11 cellular contexts compared by ENCODE assay signal in the genomic region with DNA sequence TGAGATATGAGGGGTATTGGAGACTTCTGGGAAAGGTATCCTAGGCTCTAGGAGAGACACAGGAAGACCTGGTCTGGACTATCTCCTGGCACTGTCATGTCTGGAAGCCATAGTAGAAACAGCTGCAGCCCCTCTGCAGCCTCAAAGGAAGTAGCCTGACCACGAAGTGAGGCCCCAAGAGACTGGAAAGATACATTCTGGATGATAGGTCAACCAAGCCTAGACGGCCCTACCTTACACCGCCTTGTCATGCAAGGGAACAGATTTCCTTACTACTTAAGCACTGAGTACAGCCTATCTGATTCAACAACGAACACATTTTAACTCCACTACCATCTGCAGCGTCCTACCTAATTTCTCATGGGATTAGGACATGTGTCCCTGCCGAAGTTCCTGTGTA. TPM values are rescaled to one million over a fixed set of nuclear protein-coding genes. Genes with fewer than 3 reads are reported as not detected.
DNase-seq lines count a peak whose midpoint lies in the region; ATAC-seq and TF ChIP-seq lines count a peak whose summit lies in the region.
"Had no signal": no experiment of that assay in that cellular context is flagged by ENCODE, and none has a peak within 500 bp of the region (broad histone marks: within the 10 kb centered on the region; RNA-seq: fewer than 3 reads in every experiment).

No MANE protein-coding gene starts in this region.

- peak overlapping the region; percentile 76 to 85 (median 82) for H3K27ac ChIP-seq in esophagus squamous epithelium
- H3K27ac ChIP-seq: foreskin keratinocyte had no signal

- intact Hi-C loops in esophagus squamous epithelium (cut with DNase I), result no loop called here

- H3K4me3 ChIP-seq in esophagus squamous epithelium, result no peak overlapping the region

- TF ChIP-seq POLR2A in esophagus squamous epithelium (IDR thresholded peaks at IDR 0.05), result no peak

- ATAC-seq in stimulated activated naive CD8-positive, alpha-beta T cell treated with anti-CD3 and anti-CD28 coated beads, Interleukin-15, Interleukin-2, amounts not matched to agents 100 U/mL and 50 U/mL, for 24 hours, result peak; percentile 10
- ATAC-seq in GM18873 (IDR thresholded peaks at IDR 0.05; ENCODE audit: low FRiP score, unreplicated experiment) (no peak), HG02852 (IDR thresholded peaks at IDR 0.05; ENCODE audit: unreplicated experiment) (no peak)

- peaks cover 24 to 51% (median 36%) of the 10 kb centered on the region in 3 donors for H3K4me1 ChIP-seq in esophagus squamous epithelium

- WGBS in esophagus squamous epithelium, 2 donors, result 69 to 71% methylated on average over 6 of the region's 6 CpGs

- H3K9me3 ChIP-seq in esophagus squamous epithelium, result no peaks in the 10 kb centered on the region

- H3K27me3 ChIP-seq in esophagus squamous epithelium, result no peaks in the 10 kb centered on the region
- H3K27me3 ChIP-seq: foreskin keratinocyte had no signal

- DNase-seq in SKM-1 treated with dmso at 0.1 percent for 144 hours (lab: John Stamatoyannopoulos, UW; ENCODE audit: unreplicated experiment) (peak; percentile 13), SKM-1 (lab: John Stamatoyannopoulos, UW; ENCODE audit: unreplicated experiment) (no peak), MV-4-11 (lab: John Stamatoyannopoulos, UW) (peak; percentile 75), esophagus squamous epithelium (lab: John Stamatoyannopoulos, UW) (no peak), COR-L47 (lab: John Stamatoyannopoulos, UW) (no peak)
- DNase-seq in stimulated activated naive CD8-positive, alpha-beta T cell treated with anti-CD3 and anti-CD28 coated beads, Interleukin-15, Interleukin-2, amounts not matched to agents 100 U/mL and 50 U/mL, for 24 hours, result no peak
- DNase-seq: foreskin keratinocyte, NCI-H1436, SW 1271 had no signal

- TF ChIP-seq CTCF in esophagus squamous epithelium (IDR thresholded peaks at IDR 0.05), result no peak

- peaks cover 16 to 92% (median 21%) of the 10 kb centered on the region in 3 donors for H3K36me3 ChIP-seq in esophagus squamous epithelium

RNA-seq across cellular contexts. Expression of a gene that starts 31.1 kb away (rescaled TPM):
- total RNA-seq in esophagus squamous epithelium, result 10 to 100 TPM; 50.7 to 94.8 (median 65.0) TPM

RNA-seq across cellular contexts. Expression of a gene that starts 31.5 kb away (rescaled TPM):
- total RNA-seq in esophagus squamous epithelium, result 10 to 100 TPM; 10.1 to 43.8 (median 18.1) TPM

RNA-seq across cellular contexts. Expression of a gene that starts 39.8 kb away (rescaled TPM):
- total RNA-seq in esophagus squamous epithelium, result 10 to 100 TPM; 47.5 to 99.7 (median 57.8) TPM

Comparison
In these comparisons a context has a peak if more than half of its experiments do, and no peak if none do; other contexts are left out.
1. DNase-seq: peak in SKM-1 treated with dmso at 0.1 percent for 144 hours (single experiment) and MV-4-11 (single experiment); none in SKM-1 (single experiment), esophagus squamous epithelium (single experiment), stimulated activated naive CD8-positive, alpha-beta T cell treated with anti-CD3 and anti-CD28 coated beads, Interleukin-15, Interleukin-2, amounts not matched to agents 100 U/mL and 50 U/mL, for 24 hours (single experiment) and COR-L47 (single experiment).